In genomic region chr5:138353550-138353893, GRCh38 we compare ENCODE assay signal across 8 cellular contexts. TPM values are rescaled to one million over a fixed set of nuclear protein-coding genes. Genes with fewer than 3 reads are reported as not detected.
A peak's percentile ranks its signal among the peaks of the same experiment; 100 is the strongest.
DNase-seq lines count a peak whose midpoint lies in the region; ATAC-seq, FAIRE-seq and TF ChIP-seq lines count a peak whose summit lies in the region.

No MANE protein-coding gene starts in this region.

- peak overlapping the region; percentile 96 for H3K27ac Mint-ChIP-seq in T-helper 2 cell treated with Interferon-gamma antibody and Interleukin-4, amounts not matched to agents 5 μg/mL and 100 μg/mL, for 36 hours

- WGBS in GM23248 (ENCODE audit: low coverage in 1 of 2, low lambda C conversion rate in 2 of 2, missing lambda C conversion rate in 2 of 2), 2 experiments: 1 to 2% methylated on average over 7 to 8 of the region's 8 CpGs
- 0% methylated on average over 8 of the region's 8 CpGs for WGBS in esophagus muscularis mucosa
- WGBS in pancreas, 2 donors: 0% methylated on average over 8 of the region's 8 CpGs

- peak overlapping the region; percentile 96 for H3K9ac ChIP-seq in GM23248

- peak overlapping the region; percentile 88 for H3K4me3 Mint-ChIP-seq in T-helper 2 cell treated with Interferon-gamma antibody and Interleukin-4, amounts not matched to agents 5 μg/mL and 100 μg/mL, for 36 hours

- H3K4me1 ChIP-seq in GM23248 (ENCODE audit: insufficient read depth) (peaks cover 45% of the 10 kb centered on the region), esophagus muscularis mucosa (peaks cover 30 to 42% (median 39%) of the 10 kb centered on the region in 4 donors), pancreas (peaks cover 16 to 23% (median 22%) of the 10 kb centered on the region in 3 donors)

- H3F3A ChIP-seq in GM23248 (ENCODE audit: insufficient read depth): peaks cover 67% of the 10 kb centered on the region

- H3K79me2 ChIP-seq in GM23248 (ENCODE audit: insufficient read depth): peaks cover 55% of the 10 kb centered on the region

- in situ Hi-C loops in GM23248 (cut with MboI) (no loop called here), GM13976 (cut with MboI; ENCODE audit: low sequenced_read_pairs, unreplicated experiment) (no loop called here)

- no peaks in the 10 kb centered on the region for H3K27me3 Mint-ChIP-seq in T-helper 2 cell treated with Interferon-gamma antibody and Interleukin-4, amounts not matched to agents 5 μg/mL and 100 μg/mL, for 36 hours (ENCODE audit: low read depth)

- H3K9me2 ChIP-seq in GM23248 (ENCODE audit: insufficient read depth): no peaks in the 10 kb centered on the region

- DNase-seq in GM23248 (peak; percentile 72), esophagus muscularis mucosa (ENCODE audit: extremely low spot score) (no peak), pancreas (no peak), NCI-H748 (lab: John Stamatoyannopoulos, UW; ENCODE audit: unreplicated experiment) (no peak), GM13976 (ENCODE audit: low spot score) (no peak), NCI-H2171 (lab: John Stamatoyannopoulos, UW) (no peak)
- DNase-seq in T-helper 2 cell treated with Interferon-gamma antibody and Interleukin-4, amounts not matched to agents 5 μg/mL and 100 μg/mL, for 36 hours (ENCODE audit: low spot score): peak; percentile 36

- H3K9me3 Mint-ChIP-seq in T-helper 2 cell treated with Interferon-gamma antibody and Interleukin-4, amounts not matched to agents 5 μg/mL and 100 μg/mL, for 36 hours: peaks cover 7% of the 10 kb centered on the region

- H3K27me3 ChIP-seq in GM23248 (replicated peaks; ENCODE audit: insufficient read depth) (no peaks in the 10 kb centered on the region), esophagus muscularis mucosa (no peaks in the 10 kb centered on the region), pancreas (no peaks in the 10 kb centered on the region)

- H3K27ac ChIP-seq in GM23248 (peak overlapping the region; percentile 77), esophagus muscularis mucosa (replicated peaks in 1 of 4) (peak overlapping the region; percentile 96 to 98 (median 98)), pancreas (peak overlapping the region; percentile 91 to 97 (median 95))

- H3K4me2 ChIP-seq in GM23248 (ENCODE audit: unreplicated experiment): peak overlapping the region; percentile 96

- no peak for TF ChIP-seq EP300 in esophagus muscularis mucosa (IDR thresholded peaks at IDR 0.05)

- peaks cover 27% of the 10 kb centered on the region for H3K4me1 Mint-ChIP-seq in T-helper 2 cell treated with Interferon-gamma antibody and Interleukin-4, amounts not matched to agents 5 μg/mL and 100 μg/mL, for 36 hours (ENCODE audit: low read depth)

- H2AFZ ChIP-seq in GM23248: peak overlapping the region; percentile 78

- H3K36me3 Mint-ChIP-seq in T-helper 2 cell treated with Interferon-gamma antibody and Interleukin-4, amounts not matched to agents 5 μg/mL and 100 μg/mL, for 36 hours (ENCODE audit: low read depth): peaks cover 19% of the 10 kb centered on the region

- H3K9me3 ChIP-seq in GM23248 (ENCODE audit: low read depth) (no peaks in the 10 kb centered on the region), esophagus muscularis mucosa (peaks cover 0 to 7% (median 2%) of the 10 kb centered on the region in 4 donors), pancreas (no peaks in the 10 kb centered on the region)

- no peak for FAIRE-seq in pancreas (lab: Jason Lieb, UNC)

- ATAC-seq in pancreas: no peak
- no peak for ATAC-seq in GM18870 (IDR thresholded peaks at IDR 0.05; ENCODE audit: unreplicated experiment)

- H4K20me1 ChIP-seq in GM23248 (ENCODE audit: insufficient read depth): no peaks in the 10 kb centered on the region

- TF ChIP-seq POLR2A in esophagus muscularis mucosa (IDR thresholded peaks at IDR 0.05; ENCODE audit: low read depth): no peak

- intact Hi-C loops in esophagus muscularis mucosa (cut with DNase I): loop anchor here (2.0 to 5.0 kb wide), 2 partner anchors 15 to 54 kb away; partner anchors contain the start of gene FAM53C
- intact Hi-C loops in pancreas (cut with DNase I): no loop called here

- H3K4me3 ChIP-seq in GM23248 (peak overlapping the region; percentile 90), esophagus muscularis mucosa (peak overlapping the region; percentile 88 to 97 (median 93)), pancreas (peak overlapping the region; percentile 92 to 99 (median 96))

- TF ChIP-seq CTCF in esophagus muscularis mucosa (IDR thresholded peaks at IDR 0.05) (no peak), pancreas (IDR thresholded peaks at IDR 0.05) (no peak), GM13976 (IDR thresholded peaks at IDR 0.05; ENCODE audit: borderline replicate concordance, control extremely low read depth, extremely low read depth, insufficient read depth, missing control alignments) (no peak)

- no peaks in the 10 kb centered on the region for H3K36me3 ChIP-seq in GM23248 (ENCODE audit: low read depth)
- peaks cover 0 to 15% (median 6%) of the 10 kb centered on the region in 4 donors for H3K36me3 ChIP-seq in esophagus muscularis mucosa
- H3K36me3 ChIP-seq in pancreas: peaks cover 0 to under 1% (median 0%) of the 10 kb centered on the region in 3 donors

RNA-seq across cellular contexts. Expression of gene KDM3B, which starts 1.0 kb away (rescaled TPM):
- total RNA-seq in GM23248 (2014; rRNA removed; shearing (Covaris generic)): 26.8 and 28.3 TPM in 2 replicates
- polyA plus RNA-seq in GM23248 (2016; fragmentation: Nextera tagmentation; extraction: Ambion mirVana) (9.8 and 12.6 TPM in 2 replicates), pancreas (10 to 100 TPM; 14.3 to 24.8 TPM)
- total RNA-seq in esophagus muscularis mucosa (10 to 100 TPM; 61.3 to 88.8 (median 74.9) TPM), pancreas (10 to 100 TPM; 17.9 to 38.3 (median 25.3) TPM)

RNA-seq across cellular contexts. Expression of gene FAM53C, which starts 15.5 kb away (rescaled TPM):
- total RNA-seq in GM23248 (2014; rRNA removed; shearing (Covaris generic)): 26.8 and 34.8 TPM in 2 replicates
- polyA plus RNA-seq in GM23248 (2016; fragmentation: Nextera tagmentation; extraction: Ambion mirVana): 25.5 and 26.7 TPM in 2 replicates
- total RNA-seq in esophagus muscularis mucosa: 10 to 100 TPM; 22.4 to 40.0 (median 29.6) TPM
- 10 to 100 TPM; 14.7 to 18.9 (median 16.9) TPM for total RNA-seq in pancreas
- 10 to 100 TPM; 13.0 to 13.5 TPM for polyA plus RNA-seq in pancreas

RNA-seq across cellular contexts. Expression of gene CDC25C, which starts 21.9 kb away (rescaled TPM):
- 4.5 and 5.9 TPM in 2 replicates for total RNA-seq in GM23248 (2014; rRNA removed; shearing (Covaris generic))
- polyA plus RNA-seq in GM23248 (2016; fragmentation: Nextera tagmentation; extraction: Ambion mirVana): 2.9 and 4.4 TPM in 2 replicates
- under 1 TPM in 1 of 4 donors, not detected in 3; 0.17 TPM for total RNA-seq in esophagus muscularis mucosa
- under 1 TPM in 3 of 6 donors, not detected in 3; 0.09 to 0.19 (median 0.17) TPM for total RNA-seq in pancreas
- under 1 TPM in 1 of 2 donors, not detected in 1; 0.09 TPM for polyA plus RNA-seq in pancreas

Comparison
In these comparisons a context has a peak if more than half of its experiments do, and no peak if none do; other contexts are left out.
1. DNase-seq: peak in GM23248 (single experiment) and T-helper 2 cell treated with Interferon-gamma antibody and Interleukin-4, amounts not matched to agents 5 μg/mL and 100 μg/mL, for 36 hours (single experiment); none in esophagus muscularis mucosa (single experiment), pancreas (0 of 6), NCI-H748 (single experiment), GM13976 (single experiment) and NCI-H2171 (single experiment).
2. Peak in every context shown above with its lines, with median percentiles within 50 percentile points of each other: H3K27ac ChIP-seq and H3K4me3 ChIP-seq.